Comparison of ENCODE assay signal across 9 cellular contexts in the genomic region with DNA sequence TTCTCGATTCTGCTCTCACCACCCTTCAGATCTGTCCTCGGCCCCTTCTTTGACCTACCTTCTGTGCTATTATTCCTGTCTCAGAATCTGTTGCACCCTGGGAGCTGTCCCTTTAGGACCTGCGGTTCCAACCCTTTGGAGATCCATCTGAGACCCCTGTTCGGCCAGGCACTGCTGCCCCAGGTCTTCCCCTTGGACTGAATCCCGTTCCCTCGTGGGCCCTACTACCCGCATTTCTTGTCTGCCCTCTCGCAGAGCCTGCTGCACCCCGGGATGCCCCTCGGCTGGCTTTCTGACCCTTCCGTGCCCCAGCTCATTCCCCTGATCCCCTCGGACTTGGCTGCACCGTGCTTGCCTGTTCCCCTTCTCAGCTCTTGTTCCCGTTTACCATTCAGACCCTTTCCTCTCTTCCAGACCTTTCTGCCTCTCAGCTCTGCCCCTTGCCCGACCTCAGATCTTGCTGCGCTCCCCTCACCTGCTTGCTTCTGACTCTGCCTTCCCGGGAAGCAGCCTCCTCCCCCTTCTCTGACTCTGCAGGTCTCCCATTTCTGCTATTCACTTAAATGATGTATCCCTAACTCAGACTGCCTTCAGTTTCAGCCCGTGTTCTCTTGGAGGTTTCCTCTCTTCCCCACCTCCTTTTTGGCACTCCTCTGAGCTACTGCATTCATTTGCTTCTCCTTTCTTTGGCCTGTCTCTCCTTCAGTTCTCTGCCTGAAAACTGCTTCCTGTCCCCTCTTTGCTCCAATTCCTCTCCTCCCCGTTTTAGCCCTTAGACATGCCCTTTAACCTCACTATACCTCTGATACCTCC. TPM values are rescaled to one million over a fixed set of nuclear protein-coding genes. Genes with fewer than 3 reads are reported as not detected.
A peak's percentile ranks its signal among the peaks of the same experiment; 100 is the strongest.
DNase-seq lines count a peak whose midpoint lies in the region; ATAC-seq and TF ChIP-seq lines count a peak whose summit lies in the region.
"Had no signal": no experiment of that assay in that cellular context is flagged by ENCODE, and none has a peak within 500 bp of the region (broad histone marks: within the 10 kb centered on the region; RNA-seq: fewer than 3 reads in every experiment).

No MANE protein-coding gene starts in this region.

- peaks cover 0 to 12% (median 0%) of the 10 kb centered on the region in 3 donors for H3K36me3 Mint-ChIP-seq in CD8-positive, alpha-beta memory T cell

- H3K27ac Mint-ChIP-seq in CD8-positive, alpha-beta memory T cell: no peak overlapping the region
- H3K27ac Mint-ChIP-seq: T-helper 1 cell treated with Interleukin-12 subunit alpha and Interleukin-12 subunit beta and Interleukin-4 antibody, amounts not matched to agents 30 μg/mL and 1 μg/mL, for 36 hours had no signal

- peak in 1 of 5 donors; percentile 11 for DNase-seq in CD8-positive, alpha-beta memory T cell
- DNase-seq in HK-2 (ENCODE audit: unreplicated experiment): peak; percentile 34
- peak in 4 of 7 donors; percentile 33 to 56 (median 40) for DNase-seq in adrenal gland
- peak in 1 of 2 donors; percentile 38 for DNase-seq in left lung
- DNase-seq in stimulated activated CD4-positive, alpha-beta T cell treated with anti-CD3 and anti-CD28 coated beads, Interleukin-12 subunit alpha, Interleukin-12 subunit beta, amount 100 ng/mL, for 4 hours: no peak
- no peak for DNase-seq in NCI-H2196 treated with DMSO at 0.1 percent for 48 hours (lab: John Stamatoyannopoulos, UW; ENCODE audit: unreplicated experiment)

- H3K27me3 ChIP-seq in CD8-positive, alpha-beta memory T cell (ENCODE audit: insufficient read depth, low read length, poor library complexity, severe bottlenecking): no peaks in the 10 kb centered on the region
- H3K27me3 ChIP-seq in adrenal gland (no peaks in the 10 kb centered on the region), left lung (no peaks in the 10 kb centered on the region)

- peak in 1 of 2 donors; percentile 4 for TF ChIP-seq POLR2A in adrenal gland (IDR thresholded peaks at IDR 0.05)

- POLR2A ChIA-PET in CD8-positive, alpha-beta memory T cell (lab: Charles Lee): interaction anchor here (0.7 to 1.8 kb wide), 5 partner anchors 38 to 326 kb away, joined by 3 to 5 read pairs (median 3); a partner anchor contains a TSS

- no peak overlapping the region for H3K4me3 Mint-ChIP-seq in CD8-positive, alpha-beta memory T cell
- H3K4me3 Mint-ChIP-seq: T-helper 1 cell treated with Interleukin-12 subunit alpha and Interleukin-12 subunit beta and Interleukin-4 antibody, amounts not matched to agents 30 μg/mL and 1 μg/mL, for 36 hours had no signal

- TF ChIP-seq CTCF in adrenal gland (IDR thresholded peaks at IDR 0.05) (no peak), left lung (IDR thresholded peaks at IDR 0.05) (no peak)

- no peaks in the 10 kb centered on the region for H3K27me3 Mint-ChIP-seq in CD8-positive, alpha-beta memory T cell

- H3K4me1 ChIP-seq in CD8-positive, alpha-beta memory T cell (ENCODE audit: insufficient read depth, low read length): peaks cover 42% of the 10 kb centered on the region
- H3K4me1 ChIP-seq in adrenal gland (replicated peaks in 1 of 2) (peaks cover 45 to 53% of the 10 kb centered on the region in 2 donors), left lung (peaks cover 17 to 71% of the 10 kb centered on the region in 2 donors), urinary bladder (ENCODE audit: insufficient read depth) (peaks cover 2% of the 10 kb centered on the region)

- peak overlapping the region; percentile 86 for H3K4me3 ChIP-seq in CD8-positive, alpha-beta memory T cell (ENCODE audit: low read length)
- H3K4me3 ChIP-seq in adrenal gland: peak overlapping the region; percentile 5 to 99 (median 41)
- H3K4me3 ChIP-seq in left lung: peak overlapping the region; percentile 74 to 88
- peak overlapping the region; percentile 96 for H3K4me3 ChIP-seq in urinary bladder (ENCODE audit: low read depth, low read length)

- H3K9me3 ChIP-seq in CD8-positive, alpha-beta memory T cell (ENCODE audit: low read length): no peaks in the 10 kb centered on the region
- H3K9me3 ChIP-seq in adrenal gland (replicated peaks in 1 of 3): no peaks in the 10 kb centered on the region
- H3K9me3 ChIP-seq in left lung: no peaks in the 10 kb centered on the region

- intact Hi-C loops in adrenal gland (cut with DNase I) (loop anchor here in 1 of 2 donors (5.0 kb wide), 1 partner anchor 35 kb away; no protein-coding TSS in a partner anchor), left lung (cut with DNase I) (loop anchor here in 1 of 2 donors (2.0 to 10.0 kb wide), 2 partner anchors 53 to 129 kb away; no protein-coding TSS in a partner anchor)

- H3K27ac ChIP-seq in CD8-positive, alpha-beta memory T cell (ENCODE audit: low read depth, low read length): peak overlapping the region; percentile 67
- peak overlapping the region in 4 of 5 donors; percentile 6 to 100 (median 95) for H3K27ac ChIP-seq in adrenal gland
- H3K27ac ChIP-seq in left lung: peak overlapping the region; percentile 94 to 98
- no peak overlapping the region for H3K27ac ChIP-seq in urinary bladder (ENCODE audit: low read depth)

- WGBS in adrenal gland, 4 donors: 1 to 2% (median 1%) methylated on average over 19 of the region's 19 CpGs
- WGBS in urinary bladder: under 1% methylated on average over 19 of the region's 19 CpGs

- ATAC-seq in left lung (no peak), HG03108 (IDR thresholded peaks at IDR 0.05; ENCODE audit: unreplicated experiment) (no peak)

- CTCF ChIA-PET in CD8-positive, alpha-beta memory T cell (lab: Charles Lee): interaction anchor here (0.7 to 8.1 kb wide), 4 partner anchors 62 to 151 kb away, joined by 3 to 50 read pairs (median 4); no protein-coding TSS in a partner anchor

- H3K9me3 Mint-ChIP-seq in CD8-positive, alpha-beta memory T cell: no peaks in the 10 kb centered on the region
- H3K9me3 Mint-ChIP-seq: T-helper 1 cell treated with Interleukin-12 subunit alpha and Interleukin-12 subunit beta and Interleukin-4 antibody, amounts not matched to agents 30 μg/mL and 1 μg/mL, for 36 hours had no signal

- peaks cover 4 to 9% (median 6%) of the 10 kb centered on the region in 3 donors for H3K4me1 Mint-ChIP-seq in CD8-positive, alpha-beta memory T cell

- H3K36me3 ChIP-seq in CD8-positive, alpha-beta memory T cell (ENCODE audit: insufficient read depth, low read length): no peaks in the 10 kb centered on the region
- H3K36me3 ChIP-seq in adrenal gland (replicated peaks in 1 of 2) (no peaks in the 10 kb centered on the region), left lung (no peaks in the 10 kb centered on the region), urinary bladder (ENCODE audit: insufficient read depth) (no peaks in the 10 kb centered on the region)

RNA-seq across cellular contexts. Expression of a gene that starts 1.1 kb away (rescaled TPM):
- total RNA-seq in CD8-positive, alpha-beta memory T cell: 10 to 100 TPM; 26.7 to 27.3 TPM
- polyA plus RNA-seq in CD8-positive, alpha-beta memory T cell: 12.2 TPM
- total RNA-seq in adrenal gland: 10 to 100 TPM; 29.7 to 48.3 (median 41.0) TPM
- 10 to 100 TPM in 2 of 3 donors, 1 to 10 TPM in 1; 7.0 to 24.1 (median 22.3) TPM for polyA plus RNA-seq in adrenal gland
- 10 to 100 TPM; 52.6 to 53.4 TPM for total RNA-seq in left lung
- total RNA-seq in urinary bladder: 33.0 TPM
- 28.3 TPM for polyA plus RNA-seq in urinary bladder

RNA-seq across cellular contexts. Expression of a gene that starts 11.3 kb away (rescaled TPM):
- total RNA-seq in CD8-positive, alpha-beta memory T cell: 100 to 1,000 TPM; 121 TPM
- polyA plus RNA-seq in CD8-positive, alpha-beta memory T cell: 74.3 TPM
- total RNA-seq in adrenal gland (100 to 1,000 TPM; 123 to 205 (median 179) TPM), left lung (100 to 1,000 TPM; 152 to 163 TPM), urinary bladder (43.5 TPM)
- polyA plus RNA-seq in adrenal gland (100 to 1,000 TPM in 1 of 3 donors, 10 to 100 TPM in 2; 91.1 to 149 (median 99.3) TPM), urinary bladder (117 TPM)

Comparison
In these comparisons a context has a peak if more than half of its experiments do, and no peak if none do; other contexts are left out.
1. DNase-seq: peak in HK-2 (single experiment) and adrenal gland (4 of 7); none in stimulated activated CD4-positive, alpha-beta T cell treated with anti-CD3 and anti-CD28 coated beads, Interleukin-12 subunit alpha, Interleukin-12 subunit beta, amount 100 ng/mL, for 4 hours (single experiment) and NCI-H2196 treated with DMSO at 0.1 percent for 48 hours (single experiment).
2. H3K4me3 ChIP-seq: peak in every context shown above with its lines; median percentile 96 in urinary bladder; 86 in CD8-positive, alpha-beta memory T cell; 81 in left lung; 41 in adrenal gland.